ENCODE assay signal across 8 cellular contexts in the genomic region with DNA sequence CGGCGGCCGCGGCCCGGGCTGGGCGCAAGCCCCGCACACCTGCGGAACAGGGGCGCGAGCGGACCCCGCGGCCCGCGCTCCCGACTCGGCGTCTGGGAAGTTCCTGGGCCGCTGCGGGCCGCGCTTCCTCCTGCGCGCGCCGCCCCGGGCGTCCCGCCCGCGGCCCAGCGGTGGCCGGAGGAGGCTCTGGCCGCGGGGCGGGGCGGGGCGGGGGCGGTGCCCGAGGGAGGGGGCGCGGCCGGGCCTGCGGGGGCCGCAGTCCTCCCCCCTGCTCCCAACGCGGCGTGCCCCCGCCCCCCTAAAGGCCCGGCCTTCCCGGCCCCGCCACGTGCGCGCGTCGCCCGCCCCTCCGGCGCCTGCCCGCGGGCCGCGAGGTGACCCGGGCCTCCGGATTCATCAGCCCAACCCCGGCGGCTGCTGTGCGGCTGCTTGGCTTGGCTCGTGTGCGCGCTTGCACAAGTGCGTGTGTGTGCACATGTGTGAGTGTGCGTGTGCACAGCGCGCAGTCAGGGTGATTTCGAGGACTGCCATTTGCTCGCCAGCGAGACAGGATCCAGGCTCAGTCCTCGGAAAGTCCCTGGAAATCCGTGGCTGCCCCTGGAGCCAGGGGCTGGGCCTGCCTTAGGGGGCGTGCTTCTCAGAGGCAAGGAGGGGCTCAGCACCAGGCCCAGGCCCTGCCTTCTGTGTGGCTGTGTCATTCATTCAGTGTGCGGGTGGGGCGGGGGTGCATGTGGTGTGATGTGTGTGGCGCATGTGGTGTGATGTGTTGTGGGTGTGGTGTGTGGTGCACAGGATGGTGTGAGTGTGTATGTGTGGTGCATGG. TPM values are rescaled to one million over a fixed set of nuclear protein-coding genes. Genes with fewer than 3 reads are reported as not detected.
DNase-seq lines count a peak whose midpoint lies in the region; ATAC-seq and TF ChIP-seq lines count a peak whose summit lies in the region.

A gene (minus strand): TSS at position 188 of the 823 bp plus-strand sequence. CDS start 370 bp downstream, outside the sequence.

- H3K4me1 Mint-ChIP-seq in activated naive CD8-positive, alpha-beta T cell (ENCODE audit: low read depth) = peaks cover 15% of the 10 kb centered on the region

- H3K27me3 ChIP-seq in osteoblast (ENCODE audit: insufficient read depth, low read length) = no peaks in the 10 kb centered on the region

- peaks cover 8% of the 10 kb centered on the region for H3K27me3 Mint-ChIP-seq in activated naive CD8-positive, alpha-beta T cell

- H3K4me1 ChIP-seq in osteoblast (ENCODE audit: insufficient read depth, low read length) = peaks cover 31% of the 10 kb centered on the region

- peak within 1 kb of the TSS; percentile 49 for H3K27ac ChIP-seq in osteoblast (ENCODE audit: low read depth, low read length)

- peak within 1 kb of the TSS; percentile 58 for H3K27ac Mint-ChIP-seq in activated naive CD8-positive, alpha-beta T cell

- H3K4me3 ChIP-seq in osteoblast (ENCODE audit: insufficient read depth, low read length) = peak within 1 kb of the TSS; percentile 76

- H3K9me3 ChIP-seq in osteoblast (ENCODE audit: low read depth, low read length) = no peaks in the 10 kb centered on the region

- H3K36me3 Mint-ChIP-seq in activated naive CD8-positive, alpha-beta T cell = no peaks in the 10 kb centered on the region

- peak within 1 kb of the TSS; percentile 86 for H3K4me2 ChIP-seq in osteoblast (ENCODE audit: insufficient read depth, low read length)

- H3K36me3 ChIP-seq in osteoblast (ENCODE audit: insufficient read depth, low read length) = no peaks in the 10 kb centered on the region

- peak within 1 kb of the TSS; percentile 85 for H2AFZ ChIP-seq in osteoblast (ENCODE audit: low read length)

- peak; percentile 80 for DNase-seq in EH (ENCODE audit: low read depth)
- DNase-seq in GM20000 (ENCODE audit: low spot score) = peak; percentile 98
- peak; percentile 73 for DNase-seq in NCI-H345 (lab: John Stamatoyannopoulos, UW)
- peak; percentile 84 for DNase-seq in Right ventricle myocardium inferior (ENCODE audit: missing footprints)
- peak; percentile 100 for DNase-seq in osteoblast (ENCODE audit: insufficient read length, low spot score, missing footprints)
- DNase-seq in cerebellar nuclear complex (lab: John Stamatoyannopoulos, UW) = no peak

- peaks cover 42% of the 10 kb centered on the region for H3K79me2 ChIP-seq in osteoblast (ENCODE audit: insufficient read depth, low read length)

- H3K4me3 Mint-ChIP-seq in activated naive CD8-positive, alpha-beta T cell = peak within 1 kb of the TSS; percentile 74

- no peak for TF ChIP-seq CTCF in GM20000 (IDR thresholded peaks at IDR 0.05; ENCODE audit: extremely low read depth, missing control alignments)
- no peak for TF ChIP-seq CTCF in osteoblast (IDR thresholded peaks at IDR 0.05; ENCODE audit: extremely low read depth, low read depth, low read length)

- intact Hi-C loops in Right ventricle myocardium inferior (cut with DNase I) = loop anchor here (2.0 kb wide), 1 partner anchor 57 kb away; a partner anchor contains a TSS

- no peaks in the 10 kb centered on the region for H3K9me3 Mint-ChIP-seq in activated naive CD8-positive, alpha-beta T cell (ENCODE audit: low read depth)

- peaks cover 13% of the 10 kb centered on the region for H4K20me1 ChIP-seq in osteoblast (ENCODE audit: insufficient read depth, low read length)

- ATAC-seq in Right ventricle myocardium inferior (peak; percentile 84), GM21526 (IDR thresholded peaks at IDR 0.05; ENCODE audit: low FRiP score, unreplicated experiment) (no peak)

RNA-seq across cellular contexts. Expression of the gene that starts here (rescaled TPM):
- total RNA-seq in Right ventricle myocardium inferior (7.0 TPM), osteoblast (33.9 and 40.9 TPM in 2 replicates)

Comparison
In these comparisons a context has a peak if more than half of its experiments do, and no peak if none do; other contexts are left out.
1. DNase-seq: peak in EH (single experiment), GM20000 (single experiment), NCI-H345 (single experiment), Right ventricle myocardium inferior (single experiment) and osteoblast (single experiment); none in cerebellar nuclear complex (0 of 2).